20 cellular contexts compared by ENCODE assay signal in genomic region chr9:33128570-33128969, GRCh38. TPM values are rescaled to one million over a fixed set of nuclear protein-coding genes. Genes with fewer than 3 reads are reported as not detected.
DNase-seq lines count a peak whose midpoint lies in the region; ATAC-seq and TF ChIP-seq lines count a peak whose summit lies in the region.
"Had no signal": no experiment of that assay in that cellular context is flagged by ENCODE, and none has a peak within 500 bp of the region (broad histone marks: within the 10 kb centered on the region; RNA-seq: fewer than 3 reads in every experiment).

No MANE protein-coding gene starts in this region.

- no peak for TF ChIP-seq EP300 in stomach (IDR thresholded peaks at IDR 0.05)

- H3K4me3 ChIP-seq in cardiac muscle cell (no peak overlapping the region), stomach (no peak overlapping the region), MM.1S (ENCODE audit: low read length) (no peak overlapping the region)
- H3K4me3 ChIP-seq: pancreas, thyroid gland had no signal

- H3K9ac ChIP-seq in MM.1S (ENCODE audit: low read length) = no peak overlapping the region

- no peak for TF ChIP-seq CTCF in cardiac muscle cell (IDR thresholded peaks at IDR 0.05; ENCODE audit: low read depth, low read length)
- no peak for TF ChIP-seq CTCF in stomach (IDR thresholded peaks at IDR 0.05)
- no peak for TF ChIP-seq CTCF in MM.1S (IDR thresholded peaks at IDR 0.05; ENCODE audit: low read length)

- no peak for TF ChIP-seq POLR2A in stomach (IDR thresholded peaks at IDR 0.05)

- 0 out of 2 replicates have a peak, but pooled peaks cover 9% of the 10 kb centered on the region for H3K79me2 ChIP-seq in MM.1S (ENCODE audit: low read length)

- POLR2A ChIA-PET in naive thymus-derived CD8-positive, alpha-beta T cell (lab: Charles Lee) = interaction anchor here (0.6 kb wide), 1 partner anchor 21 kb away, joined by 4 read pairs; no protein-coding TSS in a partner anchor

- peaks cover 95% of the 10 kb centered on the region for H3K36me3 Mint-ChIP-seq in activated T-helper 17 cell treated with anti-CD3 and anti-CD28 coated beads, Interleukin-2, amount 50 U/mL, for 72 hours (ENCODE audit: low read depth)
- H3K36me3 Mint-ChIP-seq in naive thymus-derived CD8-positive, alpha-beta T cell = peaks cover 0 to 83% (median 30%) of the 10 kb centered on the region in 3 donors

- H3K4me1 Mint-ChIP-seq in activated T-helper 17 cell treated with anti-CD3 and anti-CD28 coated beads, Interleukin-2, amount 50 U/mL, for 72 hours = peaks cover 47% of the 10 kb centered on the region
- peaks cover 15 to 85% (median 52%) of the 10 kb centered on the region in 4 donors for H3K4me1 Mint-ChIP-seq in naive thymus-derived CD8-positive, alpha-beta T cell

- no peaks in the 10 kb centered on the region for H3K9me2 ChIP-seq in MM.1S (replicated peaks; ENCODE audit: insufficient read depth, low read length)

- H4K20me1 ChIP-seq in MM.1S (ENCODE audit: insufficient read depth, low read length) = no peaks in the 10 kb centered on the region

- no peak for ATAC-seq in activated T-helper 17 cell treated with anti-CD3 and anti-CD28 coated beads, Interleukin-2, amount 50 U/mL, for 72 hours (replicated peaks)
- no peak for ATAC-seq in naive thymus-derived CD8-positive, alpha-beta T cell
- ATAC-seq: HepG2, pancreas, Right ventricle myocardium inferior had no signal

- H3K27me3 Mint-ChIP-seq in activated T-helper 17 cell treated with anti-CD3 and anti-CD28 coated beads, Interleukin-2, amount 50 U/mL, for 72 hours = no peaks in the 10 kb centered on the region
- no peaks in the 10 kb centered on the region for H3K27me3 Mint-ChIP-seq in naive thymus-derived CD8-positive, alpha-beta T cell
- H3K27me3 Mint-ChIP-seq: activated naive CD8-positive, alpha-beta T cell treated with anti-CD3 and anti-CD28 coated beads, Interleukin-2, amount 10 ng/mL, durations not matched to agents 7 days and 5 days; brain; CD4-positive, CD25-positive, alpha-beta regulatory T cell had no signal

- no peak overlapping the region for H3K4me3 Mint-ChIP-seq in activated T-helper 17 cell treated with anti-CD3 and anti-CD28 coated beads, Interleukin-2, amount 50 U/mL, for 72 hours
- H3K4me3 Mint-ChIP-seq in naive thymus-derived CD8-positive, alpha-beta T cell = no peak overlapping the region
- H3K4me3 Mint-ChIP-seq: activated naive CD8-positive, alpha-beta T cell treated with anti-CD3 and anti-CD28 coated beads, Interleukin-2, amount 10 ng/mL, durations not matched to agents 7 days and 5 days; brain had no signal

- DNase-seq in cardiac muscle cell (ENCODE audit: low read depth in 1 of 2, low spot score in 1 of 2) = no peak
- DNase-seq in cardiac septum (ENCODE audit: low spot score) = no peak
- no peak for DNase-seq in naive thymus-derived CD8-positive, alpha-beta T cell
- no peak for DNase-seq in stomach
- DNase-seq in SHP77 (lab: John Stamatoyannopoulos, UW) = no peak
- DNase-seq in MV-4-11 (lab: John Stamatoyannopoulos, UW) = no peak
- DNase-seq in MM.1S = no peak
- DNase-seq: activated CD4-positive, alpha-beta T cell treated with anti-CD3 and anti-CD28 coated beads, Interleukin-2, amount 50 U/mL, for 4 hours; activated naive CD8-positive, alpha-beta T cell treated with anti-CD3 and anti-CD28 coated beads, Interleukin-2, amount 10 ng/mL, durations not matched to agents 7 days and 5 days; CD4-positive, CD25-positive, alpha-beta regulatory T cell; cortex of kidney; NCI-H1417 treated with DMSO at 0.1 percent for 48 hours; NCI-H69; pancreas; stimulated activated naive CD4-positive, alpha-beta T cell; thyroid gland had no signal

- H3K4me1 ChIP-seq in cardiac muscle cell (ENCODE audit: low read depth) (peaks cover 21% of the 10 kb centered on the region), stomach (peaks cover 39 to 76% (median 61%) of the 10 kb centered on the region in 4 donors), MM.1S (ENCODE audit: low read length) (peaks cover 5% of the 10 kb centered on the region; the same call in 1 of the 2 replicates)

- H3K36me3 ChIP-seq in cardiac muscle cell (peaks cover 3% of the 10 kb centered on the region), stomach (peaks cover 35 to 96% (median 86%) of the 10 kb centered on the region in 4 donors), MM.1S (replicated peaks; ENCODE audit: insufficient read depth, low read length) (0 out of 2 replicates have a peak, but pooled peaks cover 3% of the 10 kb centered on the region)

- no peaks in the 10 kb centered on the region for H3F3A ChIP-seq in MM.1S (ENCODE audit: insufficient read depth, low read length)

- H3K27me3 ChIP-seq in cardiac muscle cell (no peaks in the 10 kb centered on the region), stomach (no peaks in the 10 kb centered on the region), MM.1S (replicated peaks; ENCODE audit: insufficient read depth, low read length) (no peaks in the 10 kb centered on the region)
- H3K27me3 ChIP-seq: pancreas, thyroid gland had no signal

- H3K9me3 ChIP-seq in cardiac muscle cell (ENCODE audit: low read depth) (no peaks in the 10 kb centered on the region), stomach (no peaks in the 10 kb centered on the region), MM.1S (replicated peaks; ENCODE audit: insufficient read depth, low read length) (no peaks in the 10 kb centered on the region)
- H3K9me3 ChIP-seq: pancreas, thyroid gland had no signal

- H3K4me2 ChIP-seq in MM.1S (ENCODE audit: low read depth, low read length) = no peak overlapping the region

- 89 to 100% (median 95%) methylated on average over 3 to 4 of the region's 4 CpGs for WGBS in stomach, 5 donors

- H3K9me3 Mint-ChIP-seq in activated T-helper 17 cell treated with anti-CD3 and anti-CD28 coated beads, Interleukin-2, amount 50 U/mL, for 72 hours = no peaks in the 10 kb centered on the region
- H3K9me3 Mint-ChIP-seq in naive thymus-derived CD8-positive, alpha-beta T cell = no peaks in the 10 kb centered on the region
- H3K9me3 Mint-ChIP-seq: activated naive CD8-positive, alpha-beta T cell treated with anti-CD3 and anti-CD28 coated beads, Interleukin-2, amount 10 ng/mL, durations not matched to agents 7 days and 5 days had no signal

- intact Hi-C loops in cardiac septum (cut with DNase I) (no loop called here), stomach (cut with DNase I; ENCODE audit: low total_unique reads) (no loop called here)

- peak overlapping the region; percentile 98 for H3K27ac Mint-ChIP-seq in activated T-helper 17 cell treated with anti-CD3 and anti-CD28 coated beads, Interleukin-2, amount 50 U/mL, for 72 hours
- H3K27ac Mint-ChIP-seq in naive thymus-derived CD8-positive, alpha-beta T cell = peak overlapping the region in 6 of 10 donors; percentile 15 to 76 (median 58)
- H3K27ac Mint-ChIP-seq: activated naive CD8-positive, alpha-beta T cell treated with anti-CD3 and anti-CD28 coated beads, Interleukin-2, amount 10 ng/mL, durations not matched to agents 7 days and 5 days had no signal

- no peak overlapping the region for H2AFZ ChIP-seq in MM.1S (ENCODE audit: low read length)

- H3K27ac ChIP-seq in cardiac muscle cell (peak overlapping the region; percentile 84), stomach (peak overlapping the region in 4 of 5 donors; percentile 73 to 86 (median 74)), MM.1S (ENCODE audit: low read length) (no peak overlapping the region)

RNA-seq across cellular contexts. Expression of gene B4GALT1, which starts 38.6 kb away (rescaled TPM):
- total RNA-seq in cardiac muscle cell (24.8 and 33.6 TPM in 2 replicates), cardiac septum (35.7 TPM), stomach (100 to 1,000 TPM in 1 of 5 donors, 10 to 100 TPM in 3, 1 to 10 TPM in 1; 6.4 to 125 (median 25.0) TPM)
- polyA plus RNA-seq in cardiac muscle cell (22.1 and 30.0 TPM in 2 replicates), stomach (10 to 100 TPM; 23.4 to 31.4 (median 24.8) TPM)
- 10 to 100 TPM; 45.4 to 57.9 TPM for total RNA-seq in activated T-helper 17 cell treated with anti-CD3 and anti-CD28 coated beads, Interleukin-2, amount 50 U/mL, for 72 hours
- total RNA-seq in naive thymus-derived CD8-positive, alpha-beta T cell = 10 to 100 TPM; 28.7 to 30.8 TPM
- polyA plus RNA-seq in naive thymus-derived CD8-positive, alpha-beta T cell = 10 to 100 TPM; 15.1 to 24.2 (median 18.6) TPM

RNA-seq across cellular contexts. Expression of gene SMU1, which starts 52.1 kb away (rescaled TPM):
- total RNA-seq in cardiac muscle cell (16.4 and 17.6 TPM in 2 replicates), cardiac septum (16.4 TPM), stomach (10 to 100 TPM in 2 of 5 donors, 1 to 10 TPM in 3; 1.7 to 36.2 (median 10.0) TPM)
- polyA plus RNA-seq in cardiac muscle cell (16.4 and 25.0 TPM in 2 replicates), stomach (1 to 10 TPM; 7.4 to 8.1 (median 8.0) TPM)
- 10 to 100 TPM; 24.2 to 30.9 TPM for total RNA-seq in activated T-helper 17 cell treated with anti-CD3 and anti-CD28 coated beads, Interleukin-2, amount 50 U/mL, for 72 hours
- total RNA-seq in naive thymus-derived CD8-positive, alpha-beta T cell = 10 to 100 TPM; 29.5 to 30.9 TPM
- 10 to 100 TPM; 19.5 to 24.3 (median 23.7) TPM for polyA plus RNA-seq in naive thymus-derived CD8-positive, alpha-beta T cell
